ENCODE assay signal across 8 cellular contexts in genomic region chr20:48846516-48847492, GRCh38. TPM values are rescaled to one million over a fixed set of nuclear protein-coding genes. Genes with fewer than 3 reads are reported as not detected.
DNase-seq lines count a peak whose midpoint lies in the region; ATAC-seq and FAIRE-seq lines count a peak whose summit lies in the region.

No MANE protein-coding gene starts in this region.

- no peak overlapping the region for H3K4me2 ChIP-seq in mesenchymal stem cell (ENCODE audit: low read length, poor library complexity, severe bottlenecking)

- H3K4ac ChIP-seq in mesenchymal stem cell (ENCODE audit: low read depth in 1 of 2, low read length in 2 of 2): no peak overlapping the region

- H2BK120ac ChIP-seq in mesenchymal stem cell (ENCODE audit: low read depth, low read length): no peak overlapping the region

- no peak overlapping the region for H4K8ac ChIP-seq in mesenchymal stem cell (ENCODE audit: low read length)

- ATAC-seq in GM21423 (IDR thresholded peaks at IDR 0.05; ENCODE audit: unreplicated experiment): peak; percentile 90
- peak; percentile 89 for ATAC-seq in HG03521 (IDR thresholded peaks at IDR 0.05; ENCODE audit: unreplicated experiment)

- H3K36me3 ChIP-seq in mesenchymal stem cell (ENCODE audit: control insufficient read depth in 1 of 2, insufficient read depth in 2 of 2, low read depth in 1 of 2, low read length in 2 of 2): no peaks in the 10 kb centered on the region

- no peak overlapping the region for H3K14ac ChIP-seq in mesenchymal stem cell (ENCODE audit: low read length in 2 of 2)

- peaks cover 0 to 28% of the 10 kb centered on the region in 2 experiments for H3K27me3 ChIP-seq in mesenchymal stem cell (ENCODE audit: control insufficient read depth in 1 of 2, insufficient read depth in 1 of 2, low read length in 2 of 2)

- H2BK15ac ChIP-seq in mesenchymal stem cell (ENCODE audit: low read depth, poor library complexity, severe bottlenecking): peak overlapping the region; percentile 73

- H3K23ac ChIP-seq in mesenchymal stem cell (ENCODE audit: low read length in 2 of 2): no peak overlapping the region

- no peak overlapping the region for H3K9ac ChIP-seq in mesenchymal stem cell (ENCODE audit: low read length)

- peak overlapping the region; percentile 47 for H2AFZ ChIP-seq in mesenchymal stem cell (ENCODE audit: low read depth, low read length)

- H3K9me3 ChIP-seq in mesenchymal stem cell (ENCODE audit: control insufficient read depth, low read length): peaks cover 4% of the 10 kb centered on the region

- H2AK5ac ChIP-seq in mesenchymal stem cell (ENCODE audit: low read length, severe bottlenecking): no peak overlapping the region

- DNase-seq in GM18507 (ENCODE audit: extremely low spot score, insufficient read length, low read depth) (peak; percentile 58), mesenchymal stem cell (no peak), NCI-H2171 treated with DMSO at 0.1 percent for 48 hours (lab: John Stamatoyannopoulos, UW) (no peak), NK-92 (lab: John Stamatoyannopoulos, UW; ENCODE audit: unreplicated experiment) (no peak), COLO829 (ENCODE audit: low spot score) (no peak)
- peak; percentile 40 for DNase-seq in activated CD4-positive, CD25-positive, alpha-beta regulatory T cell treated with anti-CD3 and anti-CD28 coated beads, Interleukin-2, amount 50 U/mL, for 72 hours

- FAIRE-seq in GM18507 (lab: Jason Lieb, UNC): peak; percentile 92

- no peak overlapping the region for H3K27ac ChIP-seq in mesenchymal stem cell (ENCODE audit: low read length, poor library complexity, severe bottlenecking)

- H3K18ac ChIP-seq in mesenchymal stem cell (ENCODE audit: low read depth in 1 of 2, low read length in 2 of 2): no peak overlapping the region

- H2BK5ac ChIP-seq in mesenchymal stem cell (ENCODE audit: low read depth, low read length, poor library complexity, severe bottlenecking): no peak overlapping the region

- no peak overlapping the region for H4K91ac ChIP-seq in mesenchymal stem cell (ENCODE audit: low read length)

- no peaks in the 10 kb centered on the region for H3K79me1 ChIP-seq in mesenchymal stem cell (replicated peaks; ENCODE audit: low read length, poor library complexity, severe bottlenecking)

- no peak overlapping the region for H2BK12ac ChIP-seq in mesenchymal stem cell (ENCODE audit: low read length in 2 of 2)

- 42% methylated on average over 11 of the region's 12 CpGs for WGBS in mesenchymal stem cell

- H3K4me3 ChIP-seq in mesenchymal stem cell (ENCODE audit: insufficient read depth in 1 of 2, low read depth in 1 of 2, low read length in 2 of 2): no peak overlapping the region

- peaks cover 6% of the 10 kb centered on the region for H3K4me1 ChIP-seq in mesenchymal stem cell (ENCODE audit: control insufficient read depth, insufficient read depth, low read depth, low read length)

RNA-seq across cellular contexts. Expression of gene PREX1, which starts 19.0 kb away (rescaled TPM):
- polyA plus RNA-seq in mesenchymal stem cell (2013, experiment 1 of 2): 0.77 TPM
- 0.84 TPM for polyA plus RNA-seq in mesenchymal stem cell (2013, experiment 2 of 2)

Comparison
In these comparisons a context has a peak if more than half of its experiments do, and no peak if none do; other contexts are left out.
1. DNase-seq: peak in GM18507 (single experiment) and activated CD4-positive, CD25-positive, alpha-beta regulatory T cell treated with anti-CD3 and anti-CD28 coated beads, Interleukin-2, amount 50 U/mL, for 72 hours (single experiment); none in mesenchymal stem cell (single experiment), NCI-H2171 treated with DMSO at 0.1 percent for 48 hours (single experiment), NK-92 (single experiment) and COLO829 (single experiment).